Comparison of ENCODE assay signal across 12 cellular contexts in the genomic region with DNA sequence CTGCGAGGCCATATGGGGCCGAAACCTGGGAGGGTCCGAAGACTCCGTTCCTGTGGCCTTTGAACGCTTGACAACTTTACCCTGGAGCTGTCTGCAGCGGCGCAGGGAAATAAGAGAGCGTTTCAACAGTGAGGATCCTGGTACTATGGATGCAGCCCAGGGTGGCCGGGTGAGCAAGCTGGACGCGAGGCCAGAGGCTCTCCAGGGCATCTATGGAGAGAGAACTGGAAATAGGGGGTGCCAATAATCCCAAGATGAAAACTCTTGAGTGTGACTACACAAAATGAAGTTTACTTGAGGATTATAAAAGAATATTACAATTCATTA. TPM values are rescaled to one million over a fixed set of nuclear protein-coding genes. Genes with fewer than 3 reads are reported as not detected.
DNase-seq lines count a peak whose midpoint lies in the region; ATAC-seq and TF ChIP-seq lines count a peak whose summit lies in the region.
"Had no signal": no experiment of that assay in that cellular context is flagged by ENCODE, and none has a peak within 500 bp of the region (broad histone marks: within the 10 kb centered on the region; RNA-seq: fewer than 3 reads in every experiment).

No MANE protein-coding gene starts in this region.

- H2BK5ac ChIP-seq in mesendoderm (ENCODE audit: low read length), result no peak overlapping the region

- no peaks in the 10 kb centered on the region for H3K4me1 ChIP-seq in mesendoderm (ENCODE audit: control insufficient read depth, low read depth, low read length)
- H3K4me1 ChIP-seq in stomach, result peaks cover 0 to 18% (median 8%) of the 10 kb centered on the region in 4 donors

- no peaks in the 10 kb centered on the region for H3K36me3 Mint-ChIP-seq in WTC11
- no peaks in the 10 kb centered on the region for H3K36me3 Mint-ChIP-seq in Calu3 (ENCODE audit: insufficient read depth, unreplicated experiment)

- peaks cover 15% of the 10 kb centered on the region for H3K4me1 Mint-ChIP-seq in WTC11
- H3K4me1 Mint-ChIP-seq in Calu3 (ENCODE audit: low read depth, unreplicated experiment), result no peaks in the 10 kb centered on the region

- peaks cover 5 to 21% (median 15%) of the 10 kb centered on the region in 4 donors for H3K9me3 ChIP-seq in stomach

- H4K5ac ChIP-seq in mesendoderm (ENCODE audit: low read length), result no peak overlapping the region

- no peak overlapping the region for H3K27ac ChIP-seq in mesendoderm (ENCODE audit: low read depth, low read length)
- peak overlapping the region in 4 of 5 donors; percentile 73 to 88 (median 82) for H3K27ac ChIP-seq in stomach

- POLR2A ChIA-PET in WTC11 (lab: Charles Lee), result no interaction called here

- H2BK15ac ChIP-seq in mesendoderm (replicated peaks; ENCODE audit: low read depth), result no peak overlapping the region

- H3K4ac ChIP-seq in mesendoderm (ENCODE audit: low read depth, low read length), result no peak overlapping the region

- H3K18ac ChIP-seq in mesendoderm (ENCODE audit: low read length), result peak overlapping the region; percentile 29

- H3K4me3 Mint-ChIP-seq in WTC11 (peak overlapping the region; percentile 88), Calu3 (ENCODE audit: low read depth, unreplicated experiment) (no peak overlapping the region)

- no peak overlapping the region for H3K4me2 ChIP-seq in mesendoderm (ENCODE audit: low read length)

- H3K36me3 ChIP-seq in mesendoderm (ENCODE audit: control insufficient read depth, insufficient read depth, low read length) (no peaks in the 10 kb centered on the region), stomach (no peaks in the 10 kb centered on the region)

- no peak overlapping the region for H4K8ac ChIP-seq in mesendoderm (ENCODE audit: low read depth, low read length)

- H3K79me2 ChIP-seq in mesendoderm (ENCODE audit: control insufficient read depth, insufficient read depth, low read length), result no peaks in the 10 kb centered on the region

- H3K27me3 Mint-ChIP-seq in WTC11 (ENCODE audit: low read depth), result peaks cover 52% of the 10 kb centered on the region
- H3K27me3 Mint-ChIP-seq in Calu3 (ENCODE audit: unreplicated experiment), result no peaks in the 10 kb centered on the region

- no CpG with 5 or more reads among the region's 11 CpGs for WGBS in mesendoderm (ENCODE audit: extremely low coverage, insufficient coverage, low lambda C conversion rate)
- 28 to 45% (median 39%) methylated on average over 11 of the region's 11 CpGs for WGBS in stomach, 5 donors

- TF ChIP-seq POLR2A in stomach (IDR thresholded peaks at IDR 0.05), result no peak

- DNase-seq in WTC11 (ENCODE audit: low spot score), result no peak
- DNase-seq in fibroblast of pulmonary artery (ENCODE audit: low read depth), result no peak
- DNase-seq in mesendoderm, result no peak
- DNase-seq in stomach, result no peak
- DNase-seq in GOT3 (lab: John Stamatoyannopoulos, UW), result no peak
- DNase-seq in Calu3, result no peak
- DNase-seq in COLO829 (ENCODE audit: low spot score), result no peak
- DNase-seq in hippocampal formation (lab: John Stamatoyannopoulos, UW), result no peak
- DNase-seq: activated CD4-positive, CD25-positive, alpha-beta regulatory T cell treated with anti-CD3 and anti-CD28 coated beads, Interleukin-2, amount 50 U/mL, for 72 hours; activated gamma-delta T cell treated with Interleukin-2 at 50 U/mL for 16 hours; DMS153 had no signal

- H3K9me3 Mint-ChIP-seq in WTC11, result no peaks in the 10 kb centered on the region
- no peaks in the 10 kb centered on the region for H3K9me3 Mint-ChIP-seq in Calu3 (ENCODE audit: low read depth, unreplicated experiment)

- no peak overlapping the region for H3K9ac ChIP-seq in mesendoderm (ENCODE audit: low read length)

- TF ChIP-seq EP300 in stomach (IDR thresholded peaks at IDR 0.05), result no peak

- no TSS peak for BruUV-seq in Calu3 (replicated peaks; lab: Mats Ljungman, UMichigan)

- H3K23ac ChIP-seq in mesendoderm (ENCODE audit: low read length), result no peak overlapping the region

- CTCF ChIA-PET in WTC11 (lab: Charles Lee), result interaction anchor here (0.7 to 1.1 kb wide), 2 partner anchors 9 to 244 kb away, joined by 3 read pairs; no protein-coding TSS in a partner anchor
- CTCF ChIA-PET in Calu3 (lab: Charles Lee), result no interaction called here

- no peak overlapping the region for H3K56ac ChIP-seq in mesendoderm (ENCODE audit: low read length)

- no peak overlapping the region for H2AK5ac ChIP-seq in mesendoderm (ENCODE audit: low read length)

- H2BK120ac ChIP-seq in mesendoderm (ENCODE audit: low read depth, low read length), result no peak overlapping the region

- peak; percentile 37; the same call in 1 of the 2 replicates for ATAC-seq in WTC11

- H3K27me3 ChIP-seq in mesendoderm (ENCODE audit: insufficient read depth, low read length, poor library complexity), result peaks cover 2% of the 10 kb centered on the region
- H3K27me3 ChIP-seq in stomach, result peaks cover 0 to 41% (median 23%) of the 10 kb centered on the region in 3 donors

- intact Hi-C loops in stomach (cut with DNase I; ENCODE audit: low total_unique reads), result no loop called here
- intact Hi-C loops in Calu3 (cut with micrococcal nuclease; ENCODE audit: unreplicated experiment), result no loop called here

- TF ChIP-seq CTCF in WTC11 (IDR thresholded peaks at IDR 0.05) (no peak), fibroblast of pulmonary artery (IDR thresholded peaks at IDR 0.05; ENCODE audit: low read length, missing control alignments) (no peak), stomach (IDR thresholded peaks at IDR 0.05) (no peak), Calu3 (IDR thresholded peaks at IDR 0.05; ENCODE audit: unreplicated experiment) (no peak)

- H3K27ac Mint-ChIP-seq in WTC11, result no peak overlapping the region
- H3K27ac Mint-ChIP-seq in Calu3 (ENCODE audit: unreplicated experiment), result no peak overlapping the region

- H3K79me1 ChIP-seq in mesendoderm (ENCODE audit: low read length), result no peaks in the 10 kb centered on the region

- H3K4me3 ChIP-seq in fibroblast of pulmonary artery (replicated peaks; ENCODE audit: low read depth, low read length) (peak overlapping the region; percentile 55), mesendoderm (ENCODE audit: low read length) (no peak overlapping the region), stomach (peak overlapping the region; percentile 43 to 51 (median 49))

TF ChIP-seq in WTC11, 78 proteins besides CTCF, POLR2A, EP300 and RAD21:
- TF ChIP-seq ESRRA (CRISPR knock-in tag; IDR thresholded peaks at IDR 0.05; ENCODE audit: borderline replicate concordance) (no peak), EMX1 (CRISPR knock-in tag; IDR thresholded peaks at IDR 0.05) (no peak), HMGA2 (CRISPR knock-in tag; IDR thresholded peaks at IDR 0.05) (no peak)
- TF ChIP-seq, protein P1, sequence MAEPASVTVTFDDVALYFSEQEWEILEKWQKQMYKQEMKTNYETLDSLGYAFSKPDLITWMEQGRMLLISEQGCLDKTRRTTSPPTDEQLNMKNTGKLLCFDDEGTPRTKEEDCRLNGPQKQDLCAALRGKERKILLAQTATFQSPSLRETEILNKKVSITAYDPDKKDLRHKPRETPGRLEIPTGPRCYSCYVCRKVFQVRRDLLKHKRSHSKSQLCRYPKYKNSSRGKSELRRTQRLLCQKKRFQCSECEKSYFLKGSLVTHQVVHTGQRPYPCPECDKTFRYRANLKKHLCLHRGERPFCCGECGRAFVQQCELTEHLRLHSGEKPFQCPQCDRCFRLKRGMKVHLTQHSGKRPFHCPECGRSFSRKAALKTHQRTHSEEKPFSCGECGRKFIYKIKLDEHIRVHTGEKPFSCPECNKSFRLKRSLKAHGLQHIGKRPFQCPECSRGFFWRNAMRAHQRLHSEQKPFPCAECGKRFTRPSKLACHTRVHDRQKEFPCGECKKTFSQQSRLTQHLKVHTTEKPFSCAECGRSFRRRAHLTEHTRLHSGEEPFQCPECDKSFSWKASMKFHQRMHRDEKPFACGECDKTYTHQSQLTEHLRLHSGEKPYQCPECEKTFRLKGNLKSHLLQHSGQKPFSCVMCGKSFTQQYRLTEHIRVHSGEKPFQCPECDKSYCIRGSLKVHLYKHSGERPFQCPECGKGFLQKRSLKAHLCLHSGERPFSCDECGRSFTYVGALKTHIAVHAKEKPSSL (CRISPR knock-in tag; conservative IDR thresholded peaks at IDR 0.05), result no peak
- TF ChIP-seq, protein P2, sequence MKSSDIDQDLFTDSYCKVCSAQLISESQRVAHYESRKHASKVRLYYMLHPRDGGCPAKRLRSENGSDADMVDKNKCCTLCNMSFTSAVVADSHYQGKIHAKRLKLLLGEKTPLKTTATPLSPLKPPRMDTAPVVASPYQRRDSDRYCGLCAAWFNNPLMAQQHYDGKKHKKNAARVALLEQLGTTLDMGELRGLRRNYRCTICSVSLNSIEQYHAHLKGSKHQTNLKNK (CRISPR knock-in tag; IDR thresholded peaks at IDR 0.05), result no peak
- TF ChIP-seq, protein P3, sequence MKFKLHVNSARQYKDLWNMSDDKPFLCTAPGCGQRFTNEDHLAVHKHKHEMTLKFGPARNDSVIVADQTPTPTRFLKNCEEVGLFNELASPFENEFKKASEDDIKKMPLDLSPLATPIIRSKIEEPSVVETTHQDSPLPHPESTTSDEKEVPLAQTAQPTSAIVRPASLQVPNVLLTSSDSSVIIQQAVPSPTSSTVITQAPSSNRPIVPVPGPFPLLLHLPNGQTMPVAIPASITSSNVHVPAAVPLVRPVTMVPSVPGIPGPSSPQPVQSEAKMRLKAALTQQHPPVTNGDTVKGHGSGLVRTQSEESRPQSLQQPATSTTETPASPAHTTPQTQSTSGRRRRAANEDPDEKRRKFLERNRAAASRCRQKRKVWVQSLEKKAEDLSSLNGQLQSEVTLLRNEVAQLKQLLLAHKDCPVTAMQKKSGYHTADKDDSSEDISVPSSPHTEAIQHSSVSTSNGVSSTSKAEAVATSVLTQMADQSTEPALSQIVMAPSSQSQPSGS (CRISPR knock-in tag; IDR thresholded peaks at IDR 0.05; ENCODE audit: borderline replicate concordance, low read depth), result no peak

RNA-seq across cellular contexts. Expression of a gene that starts 1.1 kb away (rescaled TPM):
- total RNA-seq in WTC11 (2021) (0.02 to 0.09 TPM (median 0.04 TPM) in 3 replicates), stomach (10 to 100 TPM in 4 of 5 donors, 1 to 10 TPM in 1; 1.2 to 60.1 (median 39.3) TPM), Calu3 (2022) (0.05 TPM in 1 of 2 replicates, not detected in the other)
- polyA plus RNA-seq in mesendoderm (2013, experiment 1 of 2), result 0.20 TPM
- 0.14 TPM for polyA plus RNA-seq in mesendoderm (2013, experiment 2 of 2)
- 1 to 10 TPM; 1.4 to 4.3 (median 3.4) TPM for polyA plus RNA-seq in stomach
- total RNA-seq: SK-MEL-5 had no signal
